2 cellular contexts compared by ENCODE assay signal in genomic region chr1:31798086-31798432, GRCh38.
TF ChIP-seq lines count a peak whose summit lies in the region.

No MANE protein-coding gene starts in this region.

TF ChIP-seq in SK-N-SH, 30 proteins besides CTCF, POLR2A, EP300 and RAD21 (continued from another document):
- TF ChIP-seq TEAD4 (IDR thresholded peaks at IDR 0.05; ENCODE audit: borderline replicate concordance, insufficient read depth) = no peak
- TF ChIP-seq ELF1 (IDR thresholded peaks at IDR 0.05) = no peak
- TF ChIP-seq USF2 (IDR thresholded peaks at IDR 0.05; ENCODE audit: borderline replicate concordance, low read depth, low read length) = no peak
- TF ChIP-seq JUND (IDR thresholded peaks at IDR 0.05) = no peak
- no peak for TF ChIP-seq MEF2A (IDR thresholded peaks at IDR 0.05; ENCODE audit: borderline replicate concordance, low read depth)

TF ChIP-seq in SK-N-SH treated with all-trans-retinoic acid at 6 μM for 48 hours, 23 proteins besides CTCF, POLR2A, EP300 and RAD21 (continued from another document):
- TF ChIP-seq POU6F1 (CRISPR knock-in tag; IDR thresholded peaks at IDR 0.05; ENCODE audit: borderline replicate concordance, low read depth) (no peak), OSR1 (CRISPR knock-in tag; IDR thresholded peaks at IDR 0.05) (no peak), TOX (CRISPR knock-in tag; IDR thresholded peaks at IDR 0.05; ENCODE audit: borderline replicate concordance) (no peak), TCF4 (CRISPR knock-in tag; IDR thresholded peaks at IDR 0.05; ENCODE audit: borderline replicate concordance) (no peak), ZNF8 (CRISPR knock-in tag; IDR thresholded peaks at IDR 0.05) (no peak), ESRRG (CRISPR knock-in tag; IDR thresholded peaks at IDR 0.05) (no peak), SNAI2 (CRISPR knock-in tag; IDR thresholded peaks at IDR 0.05) (no peak), ZNF70 (CRISPR knock-in tag; IDR thresholded peaks at IDR 0.05) (no peak), ZC3H10 (CRISPR knock-in tag; IDR thresholded peaks at IDR 0.05) (no peak)
